Comparison of ENCODE assay signal across 23 cellular contexts in the genomic region with DNA sequence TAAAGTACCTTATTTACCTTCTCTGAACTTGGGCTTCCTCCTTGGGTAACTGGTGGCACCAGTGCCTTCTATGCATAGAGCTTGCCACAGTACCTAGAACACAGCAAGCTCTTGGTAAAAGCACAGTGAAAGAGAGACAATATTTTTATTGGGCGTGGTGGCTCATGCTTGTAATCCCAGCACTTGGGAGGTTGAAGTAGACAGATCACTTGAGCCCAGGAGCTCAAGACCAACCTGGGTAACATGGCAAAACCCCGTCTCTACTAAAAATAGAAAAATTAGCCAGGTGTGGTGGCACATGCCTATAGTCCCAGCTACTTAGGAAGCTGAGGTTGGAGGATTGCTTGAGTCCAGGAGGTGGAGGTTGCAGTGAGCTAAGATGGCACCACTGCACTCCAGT.
A peak's percentile ranks its signal among the peaks of the same experiment; 100 is the strongest.
DNase-seq lines count a peak whose midpoint lies in the region; ATAC-seq and TF ChIP-seq lines count a peak whose summit lies in the region.
"Had no signal": no experiment of that assay in that cellular context is flagged by ENCODE, and none has a peak within 500 bp of the region (broad histone marks: within the 10 kb centered on the region; RNA-seq: fewer than 3 reads in every experiment).

No MANE protein-coding gene starts in this region.

- H3K4me3 ChIP-seq in heart left ventricle (no peak overlapping the region), endodermal cell (ENCODE audit: low read length) (no peak overlapping the region), parathyroid adenoma (ENCODE audit: low read depth, low read length) (no peak overlapping the region), vagina (no peak overlapping the region)
- H3K4me3 ChIP-seq: GM12878, SJCRH30 had no signal

- TF ChIP-seq CTCF in heart left ventricle (IDR thresholded peaks at IDR 0.05), result no peak
- no peak for TF ChIP-seq CTCF in endodermal cell (conservative IDR thresholded peaks at IDR 0.05)
- no peak for TF ChIP-seq CTCF in parathyroid adenoma (IDR thresholded peaks at IDR 0.05)
- TF ChIP-seq CTCF in vagina (IDR thresholded peaks at IDR 0.05), result no peak

- DNase-seq in heart left ventricle (no peak), Right ventricle myocardium inferior (ENCODE audit: missing footprints) (no peak), endodermal cell (peak; percentile 43), vagina (ENCODE audit: extremely low spot score in 2 of 2) (no peak), AG08395 (ENCODE audit: low spot score) (no peak)
- no peak for DNase-seq in activated CD8-positive, alpha-beta T cell treated with anti-CD3 and anti-CD28 coated beads, Interleukin-2, amount 10 ng/mL, durations not matched to agents 7 days and 5 days
- DNase-seq: 8988T; AML-193; C1 segment of cervical spinal cord; CD8-positive, alpha-beta T cell; DND-41; GOT3; KG1; NCI-H1105; NCI-H2029 treated with DMSO at 0.1 percent for 48 hours; NCI-H345; NCI-H524; NCI-H82; SJCRH30 had no signal

- no peak for TF ChIP-seq POLR2A in heart left ventricle (IDR thresholded peaks at IDR 0.05)
- no peak for TF ChIP-seq POLR2A in vagina (IDR thresholded peaks at IDR 0.05)

- 94 to 97% (median 94%) methylated on average over 2 of the region's 2 CpGs for WGBS in heart left ventricle, 4 donors
- 91 to 100% methylated on average over 2 of the region's 2 CpGs for WGBS in endodermal cell (ENCODE audit: insufficient coverage in 1 of 2, insufficient read length in 1 of 2), 2 experiments

- no peak overlapping the region for H3K4me3 Mint-ChIP-seq in endodermal cell
- no peak overlapping the region for H3K4me3 Mint-ChIP-seq in activated CD8-positive, alpha-beta T cell treated with anti-CD3 and anti-CD28 coated beads, Interleukin-2, amount 10 ng/mL, durations not matched to agents 7 days and 5 days
- H3K4me3 Mint-ChIP-seq: CD8-positive, alpha-beta T cell had no signal

- ATAC-seq in heart left ventricle (no peak), Right ventricle myocardium inferior (no peak)
- no peak for ATAC-seq in activated CD8-positive, alpha-beta T cell treated with anti-CD3 and anti-CD28 coated beads, Interleukin-2, amount 10 ng/mL, durations not matched to agents 7 days and 5 days
- ATAC-seq: CD8-positive, alpha-beta T cell; GM12878; HCT116; Panc1 had no signal

- peaks cover 34% of the 10 kb centered on the region for H3K4me1 Mint-ChIP-seq in endodermal cell
- no peaks in the 10 kb centered on the region for H3K4me1 Mint-ChIP-seq in activated CD8-positive, alpha-beta T cell treated with anti-CD3 and anti-CD28 coated beads, Interleukin-2, amount 10 ng/mL, durations not matched to agents 7 days and 5 days (ENCODE audit: low read depth)

- H3K9me3 Mint-ChIP-seq in endodermal cell, result no peaks in the 10 kb centered on the region
- H3K9me3 Mint-ChIP-seq in activated CD8-positive, alpha-beta T cell treated with anti-CD3 and anti-CD28 coated beads, Interleukin-2, amount 10 ng/mL, durations not matched to agents 7 days and 5 days (ENCODE audit: insufficient read depth), result no peaks in the 10 kb centered on the region
- H3K9me3 Mint-ChIP-seq: CD8-positive, alpha-beta T cell had no signal

- POLR2A ChIA-PET in activated CD8-positive, alpha-beta T cell treated with anti-CD3 and anti-CD28 coated beads, Interleukin-2, amount 10 ng/mL, durations not matched to agents 7 days and 5 days (lab: Charles Lee), result no interaction called here

- no peaks in the 10 kb centered on the region for H3K36me3 Mint-ChIP-seq in endodermal cell (ENCODE audit: low read depth)
- H3K36me3 Mint-ChIP-seq in activated CD8-positive, alpha-beta T cell treated with anti-CD3 and anti-CD28 coated beads, Interleukin-2, amount 10 ng/mL, durations not matched to agents 7 days and 5 days (ENCODE audit: low read depth), result no peaks in the 10 kb centered on the region
- H3K36me3 Mint-ChIP-seq: CD8-positive, alpha-beta T cell had no signal

- H3K27ac Mint-ChIP-seq in endodermal cell, result no peak overlapping the region
- no peak overlapping the region for H3K27ac Mint-ChIP-seq in activated CD8-positive, alpha-beta T cell treated with anti-CD3 and anti-CD28 coated beads, Interleukin-2, amount 10 ng/mL, durations not matched to agents 7 days and 5 days
- H3K27ac Mint-ChIP-seq: CD8-positive, alpha-beta T cell had no signal

- peaks cover 39% of the 10 kb centered on the region for H3K79me2 ChIP-seq in parathyroid adenoma

- H2AFZ ChIP-seq in parathyroid adenoma, result no peak overlapping the region

- no peaks in the 10 kb centered on the region for H3K27me3 Mint-ChIP-seq in endodermal cell (ENCODE audit: insufficient read depth)
- peaks cover 2% of the 10 kb centered on the region for H3K27me3 Mint-ChIP-seq in activated CD8-positive, alpha-beta T cell treated with anti-CD3 and anti-CD28 coated beads, Interleukin-2, amount 10 ng/mL, durations not matched to agents 7 days and 5 days (ENCODE audit: low read depth)

- intact Hi-C loops in heart left ventricle (cut with DNase I) (loop anchor here in 6 of 10 donors (5.0 to 10.0 kb wide), 4 partner anchors 34 to 284 kb away; a partner anchor contains a TSS), Right ventricle myocardium inferior (cut with DNase I) (loop anchor here (10.0 kb wide), 1 partner anchor 402 kb away; no protein-coding TSS in a partner anchor), vagina (cut with DNase I) (no loop called here)

- H3K27me3 ChIP-seq in heart left ventricle, result no peaks in the 10 kb centered on the region
- no peaks in the 10 kb centered on the region for H3K27me3 ChIP-seq in endodermal cell (ENCODE audit: control insufficient read depth, insufficient read depth, low read length, poor library complexity, severe bottlenecking)
- no peaks in the 10 kb centered on the region for H3K27me3 ChIP-seq in parathyroid adenoma (ENCODE audit: control insufficient read depth, insufficient read depth, low read length)
- no peaks in the 10 kb centered on the region for H3K27me3 ChIP-seq in vagina
- H3K27me3 ChIP-seq: SJCRH30 had no signal

- H3K36me3 ChIP-seq in heart left ventricle (no peaks in the 10 kb centered on the region), endodermal cell (ENCODE audit: control insufficient read depth, insufficient read depth, low read length) (no peaks in the 10 kb centered on the region), parathyroid adenoma (ENCODE audit: control insufficient read depth, insufficient read depth, low read length) (no peaks in the 10 kb centered on the region), vagina (no peaks in the 10 kb centered on the region)
- H3K36me3 ChIP-seq: SJCRH30 had no signal

- H3K9me3 ChIP-seq in heart left ventricle (no peaks in the 10 kb centered on the region), endodermal cell (ENCODE audit: control insufficient read depth, low read length) (no peaks in the 10 kb centered on the region), parathyroid adenoma (ENCODE audit: control insufficient read depth, low read length) (no peaks in the 10 kb centered on the region), vagina (no peaks in the 10 kb centered on the region)
- H3K9me3 ChIP-seq: SJCRH30 had no signal

- CTCF ChIA-PET in activated CD8-positive, alpha-beta T cell treated with anti-CD3 and anti-CD28 coated beads, Interleukin-2, amount 10 ng/mL, durations not matched to agents 7 days and 5 days (lab: Charles Lee), result no interaction called here

- H3K4me1 ChIP-seq in heart left ventricle, result peaks cover 16 to 75% (median 53%) of the 10 kb centered on the region in 12 donors
- H3K4me1 ChIP-seq in endodermal cell (ENCODE audit: control insufficient read depth, insufficient read depth, low read length), result no peaks in the 10 kb centered on the region
- peaks cover 27% of the 10 kb centered on the region for H3K4me1 ChIP-seq in parathyroid adenoma
- H3K4me1 ChIP-seq in vagina, result peaks cover 37% of the 10 kb centered on the region

- no peak overlapping the region for H3K4me2 ChIP-seq in parathyroid adenoma (ENCODE audit: low read length)

- no peak overlapping the region for H3K9ac ChIP-seq in endodermal cell (ENCODE audit: extremely low read depth, low read length, poor library complexity, severe bottlenecking)
- no peak overlapping the region for H3K9ac ChIP-seq in parathyroid adenoma

- H3K27ac ChIP-seq in heart left ventricle (peak overlapping the region in 9 of 12 donors; percentile 74 to 93 (median 84)), endodermal cell (ENCODE audit: low read depth, low read length) (no peak overlapping the region), parathyroid adenoma (peak overlapping the region; percentile 24), vagina (peak overlapping the region; percentile 1)
- H3K27ac ChIP-seq: SJCRH30 had no signal
